In genomic region chr3:193780810-193781472, GRCh38 we compare ENCODE assay signal across 8 cellular contexts.
DNase-seq lines count a peak whose midpoint lies in the region; ATAC-seq and TF ChIP-seq lines count a peak whose summit lies in the region.

No MANE protein-coding gene starts in this region.

- H3K27ac Mint-ChIP-seq in WTC11: no peak overlapping the region

- peaks cover 26% of the 10 kb centered on the region for H3K27me3 Mint-ChIP-seq in activated T-cell treated with anti-CD3 and anti-CD28 coated beads, Interleukin-2, amount 50 U/mL, for 4 hours (ENCODE audit: low read depth)
- peaks cover 34% of the 10 kb centered on the region for H3K27me3 Mint-ChIP-seq in WTC11 (ENCODE audit: low read depth)

- DNase-seq in activated T-cell treated with anti-CD3 and anti-CD28 coated beads for 4 hours (peak; percentile 2), NCI-H1930 (lab: John Stamatoyannopoulos, UW) (peak; percentile 16 to 35), WTC11 (ENCODE audit: low spot score) (peak; percentile 72), erythroblast (lab: John Stamatoyannopoulos, UW) (peak; percentile 53 to 74), middle frontal gyrus (ENCODE audit: extremely low spot score, low spot score) (peak; percentile 27), ureter (ENCODE audit: low spot score) (peak; percentile 72)
- no peak for DNase-seq in activated T-cell treated with anti-CD3 and anti-CD28 coated beads, Interleukin-2, amount 50 U/mL, for 4 hours

- TF ChIP-seq CTCF in WTC11 (IDR thresholded peaks at IDR 0.05): peak; percentile 63

- H3K4me1 Mint-ChIP-seq in activated T-cell treated with anti-CD3 and anti-CD28 coated beads, Interleukin-2, amount 50 U/mL, for 4 hours (ENCODE audit: low read depth): peaks cover 7% of the 10 kb centered on the region
- peaks cover 62% of the 10 kb centered on the region for H3K4me1 Mint-ChIP-seq in WTC11

- POLR2A ChIA-PET in WTC11 (lab: Charles Lee): interaction anchor here (0.7 to 1.5 kb wide), 3 partner anchors 222 to 361 kb away, joined by 3 to 5 read pairs (median 3); partner anchors contain the start of gene HES1

- no peak for TF ChIP-seq POLR2A in erythroblast (IDR thresholded peaks at IDR 0.05; ENCODE audit: low read length)

- CTCF ChIA-PET in WTC11 (lab: Charles Lee): interaction anchor here (0.6 to 4.1 kb wide), 44 partner anchors 11 to 1432 kb away, joined by 3 to 56 read pairs (median 4); partner anchors contain the start of gene HES1

- no peaks in the 10 kb centered on the region for H3K9me3 Mint-ChIP-seq in activated T-cell treated with anti-CD3 and anti-CD28 coated beads, Interleukin-2, amount 50 U/mL, for 4 hours
- H3K9me3 Mint-ChIP-seq in WTC11: no peaks in the 10 kb centered on the region

- no peaks in the 10 kb centered on the region for H3K36me3 Mint-ChIP-seq in activated T-cell treated with anti-CD3 and anti-CD28 coated beads, Interleukin-2, amount 50 U/mL, for 4 hours (ENCODE audit: insufficient read depth)
- H3K36me3 Mint-ChIP-seq in WTC11: no peaks in the 10 kb centered on the region

- H3K4me3 Mint-ChIP-seq in activated T-cell treated with anti-CD3 and anti-CD28 coated beads, Interleukin-2, amount 50 U/mL, for 4 hours: no peak overlapping the region
- H3K4me3 Mint-ChIP-seq in WTC11: no peak overlapping the region

- ATAC-seq in activated T-cell treated with anti-CD3 and anti-CD28 coated beads, Interleukin-2, amount 50 U/mL, for 4 hours: no peak
- ATAC-seq in WTC11: peak; percentile 74
- ATAC-seq in HG03378 (IDR thresholded peaks at IDR 0.05; ENCODE audit: unreplicated experiment): no peak

TF ChIP-seq in WTC11, 78 proteins besides CTCF, POLR2A, EP300 and RAD21:
- TF ChIP-seq RELA (CRISPR knock-in tag; IDR thresholded peaks at IDR 0.05; ENCODE audit: borderline replicate concordance) (no peak), ZNF219 (CRISPR knock-in tag; IDR thresholded peaks at IDR 0.05; ENCODE audit: borderline replicate concordance) (no peak)
